Comparison of ENCODE assay signal across 1 cellular context in genomic region chr4:1748465-1748995, GRCh38.
TF ChIP-seq lines count a peak whose summit lies in the region.

No MANE protein-coding gene starts in this region.

TF ChIP-seq in endothelial cell of umbilical vein, 7 proteins besides CTCF, POLR2A, EP300 and RAD21:
- TF ChIP-seq MYC (IDR thresholded peaks at IDR 0.05; ENCODE audit: low read depth, low read length) (no peak), GATA2 (IDR thresholded peaks at IDR 0.05; ENCODE audit: insufficient read depth, insufficient read length, low read depth, low read length) (no peak), MAX (IDR thresholded peaks at IDR 0.05; ENCODE audit: insufficient read depth, insufficient read length) (no peak), EZH2 (IDR thresholded peaks at IDR 0.05; ENCODE audit: borderline replicate concordance, low read depth, low read length, severe bottlenecking) (no peak), FOS (IDR thresholded peaks at IDR 0.05; ENCODE audit: borderline replicate concordance, insufficient read depth, low read length) (no peak), POLR2AphosphoS5 (IDR thresholded peaks at IDR 0.05; ENCODE audit: insufficient read depth, low read depth, low read length) (no peak), JUN (IDR thresholded peaks at IDR 0.05; ENCODE audit: borderline replicate concordance, insufficient read depth, insufficient read length, low read depth) (no peak)
